ENCODE assay signal across 21 cellular contexts in genomic region chr11:13301522-13301921, GRCh38. TPM values are rescaled to one million over a fixed set of nuclear protein-coding genes. Genes with fewer than 3 reads are reported as not detected.
DNase-seq lines count a peak whose midpoint lies in the region; ATAC-seq, FAIRE-seq and TF ChIP-seq lines count a peak whose summit lies in the region.
"Had no signal": no experiment of that assay in that cellular context is flagged by ENCODE, and none has a peak within 500 bp of the region (broad histone marks: within the 10 kb centered on the region; RNA-seq: fewer than 3 reads in every experiment).

No MANE protein-coding gene starts in this region.

- peaks cover 10 to 17% of the 10 kb centered on the region in 2 donors for H3K36me3 Mint-ChIP-seq in CD4-positive, alpha-beta memory T cell
- H3K36me3 Mint-ChIP-seq in central memory CD8-positive, alpha-beta T cell (ENCODE audit: insufficient read depth): peaks cover 8% of the 10 kb centered on the region

- TF ChIP-seq CTCF in psoas muscle (IDR thresholded peaks at IDR 0.05) (no peak), uterus (IDR thresholded peaks at IDR 0.05) (no peak)

- no peaks in the 10 kb centered on the region for H3K27me3 ChIP-seq in CD4-positive, alpha-beta memory T cell (ENCODE audit: insufficient read depth, low read length)
- H3K27me3 ChIP-seq in psoas muscle (ENCODE audit: insufficient read depth in 3 of 3, low read length in 2 of 3): no peaks in the 10 kb centered on the region
- no peaks in the 10 kb centered on the region for H3K27me3 ChIP-seq in uterus
- H3K27me3 ChIP-seq: BLaER1 had no signal

- H3K9me3 ChIP-seq in CD4-positive, alpha-beta memory T cell (ENCODE audit: control insufficient read depth in 1 of 2, low read length in 2 of 2): no peaks in the 10 kb centered on the region
- H3K9me3 ChIP-seq in psoas muscle (no peaks in the 10 kb centered on the region), uterus (no peaks in the 10 kb centered on the region)

- TF ChIP-seq POLR2A in uterus (IDR thresholded peaks at IDR 0.05): no peak

- no peaks in the 10 kb centered on the region for H3K36me3 ChIP-seq in CD4-positive, alpha-beta memory T cell (ENCODE audit: insufficient read depth, low read length)
- H3K36me3 ChIP-seq in psoas muscle (ENCODE audit: insufficient read depth in 1 of 2, low read depth in 1 of 2) (no peaks in the 10 kb centered on the region), uterus (no peaks in the 10 kb centered on the region)

- no peak for DNase-seq in CD4-positive, alpha-beta memory T cell
- DNase-seq in GM19239 (ENCODE audit: insufficient read length, low spot score) (no peak), psoas muscle (no peak), uterus (no peak), SHP77 treated with DMSO at 0.1 percent for 48 hours (lab: John Stamatoyannopoulos, UW) (no peak), ureter (ENCODE audit: low spot score) (no peak)
- no peak for DNase-seq in central memory CD8-positive, alpha-beta T cell (ENCODE audit: low spot score in 2 of 2)
- DNase-seq: DMS53, GDM1, IMR-90, NCI-H1092 treated with DMSO at 0.1 percent for 48 hours, NCI-H1436 treated with DMSO at 0.1 percent for 48 hours, NCI-H1930, NCI-H748 treated with DMSO at 0.1 percent for 48 hours had no signal

- no peaks in the 10 kb centered on the region for H3K27me3 Mint-ChIP-seq in CD4-positive, alpha-beta memory T cell
- H3K27me3 Mint-ChIP-seq in central memory CD8-positive, alpha-beta T cell: no peaks in the 10 kb centered on the region

- intact Hi-C loops in CD4-positive, alpha-beta memory T cell (cut with micrococcal nuclease): no loop called here
- intact Hi-C loops in psoas muscle (cut with DNase I) (no loop called here), uterus (cut with DNase I; ENCODE audit: low total_unique reads) (no loop called here)

- H3K27ac ChIP-seq in CD4-positive, alpha-beta memory T cell (ENCODE audit: low read depth, low read length): no peak overlapping the region
- peak overlapping the region; percentile 86 for H3K27ac ChIP-seq in psoas muscle
- no peak overlapping the region for H3K27ac ChIP-seq in uterus
- H3K27ac ChIP-seq: BLaER1, KMS-11 had no signal

- POLR2A ChIA-PET in CD4-positive, alpha-beta memory T cell (lab: Charles Lee; ENCODE audit: partially characterized antibody): interaction anchor here (2.0 kb wide), 1 partner anchor 22 kb away, joined by 9 read pairs; no protein-coding TSS in a partner anchor

- H3K27ac Mint-ChIP-seq in CD4-positive, alpha-beta memory T cell: peak overlapping the region; percentile 10 to 74 (median 38)
- H3K27ac Mint-ChIP-seq in central memory CD8-positive, alpha-beta T cell (ENCODE audit: low read depth): peak overlapping the region; percentile 39

- no peak overlapping the region for H3K4me3 ChIP-seq in CD4-positive, alpha-beta memory T cell (ENCODE audit: low read length in 2 of 2)
- H3K4me3 ChIP-seq in psoas muscle: no peak overlapping the region
- H3K4me3 ChIP-seq in uterus: no peak overlapping the region
- H3K4me3 ChIP-seq: BLaER1 had no signal

- peaks cover 0 to 2% (median 0%) of the 10 kb centered on the region in 8 donors for H3K9me3 Mint-ChIP-seq in CD4-positive, alpha-beta memory T cell
- H3K9me3 Mint-ChIP-seq in central memory CD8-positive, alpha-beta T cell: no peaks in the 10 kb centered on the region

- no peak for ATAC-seq in central memory CD8-positive, alpha-beta T cell (replicated peaks; ENCODE audit: extremely low read depth, poor library complexity, severe bottlenecking)
- peak in 3 of 4 donors; percentile 33 to 61 (median 53) for ATAC-seq in psoas muscle
- ATAC-seq: HCT116, Panc1 had no signal

- peak overlapping the region in 4 of 8 donors; percentile 5 to 41 (median 20) for H3K4me3 Mint-ChIP-seq in CD4-positive, alpha-beta memory T cell
- peak overlapping the region; percentile 10 for H3K4me3 Mint-ChIP-seq in central memory CD8-positive, alpha-beta T cell

- H3K4me1 ChIP-seq in CD4-positive, alpha-beta memory T cell (ENCODE audit: insufficient read depth, low read length): peaks cover 99% of the 10 kb centered on the region
- H3K4me1 ChIP-seq in psoas muscle (peaks cover 94% of the 10 kb centered on the region), uterus (peaks cover 0 to 3% of the 10 kb centered on the region in 2 donors)

- peaks cover 0 to 72% (median 44%) of the 10 kb centered on the region in 4 donors for H3K4me1 Mint-ChIP-seq in CD4-positive, alpha-beta memory T cell
- peaks cover 75% of the 10 kb centered on the region for H3K4me1 Mint-ChIP-seq in central memory CD8-positive, alpha-beta T cell

- CTCF ChIA-PET in CD4-positive, alpha-beta memory T cell (lab: Charles Lee; ENCODE audit: partially characterized antibody): interaction anchor here (0.7 to 1.1 kb wide), 4 partner anchors 18 to 63 kb away, joined by 3 read pairs; no protein-coding TSS in a partner anchor

- peak; percentile 21 for FAIRE-seq in GM19239 (lab: Jason Lieb, UNC)
- FAIRE-seq: D721Med, GM18507, H1 had no signal

RNA-seq across cellular contexts. Expression of gene BMAL1, which starts 23.9 kb away (rescaled TPM):
- total RNA-seq in CD4-positive, alpha-beta memory T cell: 100 to 1,000 TPM; 101 to 112 TPM
- polyA plus RNA-seq in CD4-positive, alpha-beta memory T cell: 10 to 100 TPM; 18.8 to 38.8 TPM
- total RNA-seq in psoas muscle (10 to 100 TPM; 15.1 to 35.4 (median 23.4) TPM), uterus (100 to 1,000 TPM in 1 of 4 donors, 10 to 100 TPM in 3; 15.8 to 125 (median 24.4) TPM), ureter (28.4 TPM)
- polyA plus RNA-seq in psoas muscle: 10 to 100 TPM in 2 of 3 donors, 1 to 10 TPM in 1; 7.4 to 34.6 (median 28.2) TPM
